Comparison of ENCODE assay signal across 9 cellular contexts in genomic region chr1:148362930-148363810, GRCh38.
DNase-seq lines count a peak whose midpoint lies in the region; ATAC-seq and TF ChIP-seq lines count a peak whose summit lies in the region.
"Had no signal": no experiment of that assay in that cellular context is flagged by ENCODE, and none has a peak within 500 bp of the region (broad histone marks: within the 10 kb centered on the region; RNA-seq: fewer than 3 reads in every experiment).

No MANE protein-coding gene starts in this region.

- ATAC-seq in HG03469 (IDR thresholded peaks at IDR 0.05; ENCODE audit: unreplicated experiment) = no peak

- no peaks in the 10 kb centered on the region for H3K27me3 Mint-ChIP-seq in activated naive CD4-positive, alpha-beta T cell treated with anti-CD3 and anti-CD28 coated beads for 36 hours (ENCODE audit: low read depth)
- H3K27me3 Mint-ChIP-seq in activated T-helper 2 cell treated with anti-CD3 and anti-CD28 coated beads, Interferon-gamma antibody, Interleukin-2, Interleukin-4, amounts not matched to agents 10 μg/mL and 5 μg/mL and 100 μg/mL, durations not matched to agents 14 hours and 24 hours and 36 hours (ENCODE audit: low read depth) = peaks cover 10% of the 10 kb centered on the region
- peaks cover 5% of the 10 kb centered on the region for H3K27me3 Mint-ChIP-seq in glutamatergic neuron (ENCODE audit: unreplicated experiment)
- H3K27me3 Mint-ChIP-seq in stimulated activated naive CD8-positive, alpha-beta T cell treated with anti-CD3 and anti-CD28 coated beads, Interleukin-15, Interleukin-2, amounts not matched to agents 100 ng/mL and 50 ng/mL, for 24 hours = peaks cover 7% of the 10 kb centered on the region

- peak; percentile 44 for DNase-seq in activated naive CD4-positive, alpha-beta T cell treated with anti-CD3 and anti-CD28 coated beads for 36 hours
- no peak for DNase-seq in activated naive CD4-positive, alpha-beta T cell treated with anti-CD3 and anti-CD28 coated beads, Interleukin-2, amount 50 U/mL, for 16 hours
- DNase-seq in activated T-helper 2 cell treated with anti-CD3 and anti-CD28 coated beads, Interferon-gamma antibody, Interleukin-2, Interleukin-4, amounts not matched to agents 10 μg/mL and 5 μg/mL and 100 μg/mL, durations not matched to agents 14 hours and 24 hours and 36 hours (ENCODE audit: low spot score) = no peak
- DNase-seq in glutamatergic neuron (no peak), medulla oblongata (ENCODE audit: extremely low spot score) (no peak), globus pallidus (ENCODE audit: low spot score) (no peak)
- DNase-seq: kidney had no signal

- H3K27ac Mint-ChIP-seq in activated naive CD4-positive, alpha-beta T cell treated with anti-CD3 and anti-CD28 coated beads for 36 hours = peak overlapping the region; percentile 82
- H3K27ac Mint-ChIP-seq in activated T-helper 2 cell treated with anti-CD3 and anti-CD28 coated beads, Interferon-gamma antibody, Interleukin-2, Interleukin-4, amounts not matched to agents 10 μg/mL and 5 μg/mL and 100 μg/mL, durations not matched to agents 14 hours and 24 hours and 36 hours = no peak overlapping the region
- no peak overlapping the region for H3K27ac Mint-ChIP-seq in glutamatergic neuron (ENCODE audit: unreplicated experiment)
- H3K27ac Mint-ChIP-seq in stimulated activated naive CD8-positive, alpha-beta T cell treated with anti-CD3 and anti-CD28 coated beads, Interleukin-15, Interleukin-2, amounts not matched to agents 100 ng/mL and 50 ng/mL, for 24 hours = peak overlapping the region; percentile 88

- no peaks in the 10 kb centered on the region for H3K9me3 Mint-ChIP-seq in activated naive CD4-positive, alpha-beta T cell treated with anti-CD3 and anti-CD28 coated beads for 36 hours
- no peaks in the 10 kb centered on the region for H3K9me3 Mint-ChIP-seq in activated T-helper 2 cell treated with anti-CD3 and anti-CD28 coated beads, Interferon-gamma antibody, Interleukin-2, Interleukin-4, amounts not matched to agents 10 μg/mL and 5 μg/mL and 100 μg/mL, durations not matched to agents 14 hours and 24 hours and 36 hours
- H3K9me3 Mint-ChIP-seq in glutamatergic neuron (ENCODE audit: unreplicated experiment) = peaks cover 1% of the 10 kb centered on the region
- H3K9me3 Mint-ChIP-seq in stimulated activated naive CD8-positive, alpha-beta T cell treated with anti-CD3 and anti-CD28 coated beads, Interleukin-15, Interleukin-2, amounts not matched to agents 100 ng/mL and 50 ng/mL, for 24 hours = no peaks in the 10 kb centered on the region

- peak overlapping the region; percentile 78 for H3K4me3 Mint-ChIP-seq in activated naive CD4-positive, alpha-beta T cell treated with anti-CD3 and anti-CD28 coated beads for 36 hours
- peak overlapping the region; percentile 77 for H3K4me3 Mint-ChIP-seq in activated T-helper 2 cell treated with anti-CD3 and anti-CD28 coated beads, Interferon-gamma antibody, Interleukin-2, Interleukin-4, amounts not matched to agents 10 μg/mL and 5 μg/mL and 100 μg/mL, durations not matched to agents 14 hours and 24 hours and 36 hours (ENCODE audit: low read depth)
- peak overlapping the region; percentile 83 for H3K4me3 Mint-ChIP-seq in glutamatergic neuron (ENCODE audit: unreplicated experiment)
- H3K4me3 Mint-ChIP-seq in stimulated activated naive CD8-positive, alpha-beta T cell treated with anti-CD3 and anti-CD28 coated beads, Interleukin-15, Interleukin-2, amounts not matched to agents 100 ng/mL and 50 ng/mL, for 24 hours = peak overlapping the region; percentile 84

- intact Hi-C loops in activated naive CD4-positive, alpha-beta T cell treated with anti-CD3 and anti-CD28 coated beads for 36 hours (cut with micrococcal nuclease) = loop anchor here (1.0 kb wide), 2 partner anchors 10 to 29 kb away; no protein-coding TSS in a partner anchor
- intact Hi-C loops in activated T-helper 2 cell treated with anti-CD3 and anti-CD28 coated beads, Interferon-gamma antibody, Interleukin-2, Interleukin-4, amounts not matched to agents 10 μg/mL and 5 μg/mL and 100 μg/mL, durations not matched to agents 14 hours and 24 hours and 36 hours (cut with micrococcal nuclease) = no loop called here

- no peak for TF ChIP-seq CTCF in glutamatergic neuron (IDR thresholded peaks at IDR 0.05; ENCODE audit: partially characterized antibody, unreplicated experiment)

- CTCF ChIA-PET in activated naive CD4-positive, alpha-beta T cell treated with anti-CD3 and anti-CD28 coated beads for 36 hours (lab: Charles Lee) = interaction anchor here (0.6 to 1.5 kb wide), 5 partner anchors 9 to 100 kb away, joined by 3 to 7 read pairs (median 4); no protein-coding TSS in a partner anchor

- H3K36me3 Mint-ChIP-seq in activated naive CD4-positive, alpha-beta T cell treated with anti-CD3 and anti-CD28 coated beads for 36 hours (ENCODE audit: low read depth) = no peaks in the 10 kb centered on the region
- no peaks in the 10 kb centered on the region for H3K36me3 Mint-ChIP-seq in activated T-helper 2 cell treated with anti-CD3 and anti-CD28 coated beads, Interferon-gamma antibody, Interleukin-2, Interleukin-4, amounts not matched to agents 10 μg/mL and 5 μg/mL and 100 μg/mL, durations not matched to agents 14 hours and 24 hours and 36 hours (ENCODE audit: low read depth)
- no peaks in the 10 kb centered on the region for H3K36me3 Mint-ChIP-seq in glutamatergic neuron (ENCODE audit: unreplicated experiment)
- H3K36me3 Mint-ChIP-seq in stimulated activated naive CD8-positive, alpha-beta T cell treated with anti-CD3 and anti-CD28 coated beads, Interleukin-15, Interleukin-2, amounts not matched to agents 100 ng/mL and 50 ng/mL, for 24 hours (ENCODE audit: low read depth) = no peaks in the 10 kb centered on the region

- peaks cover 43% of the 10 kb centered on the region for H3K4me1 Mint-ChIP-seq in activated naive CD4-positive, alpha-beta T cell treated with anti-CD3 and anti-CD28 coated beads for 36 hours (ENCODE audit: low read depth)
- H3K4me1 Mint-ChIP-seq in activated T-helper 2 cell treated with anti-CD3 and anti-CD28 coated beads, Interferon-gamma antibody, Interleukin-2, Interleukin-4, amounts not matched to agents 10 μg/mL and 5 μg/mL and 100 μg/mL, durations not matched to agents 14 hours and 24 hours and 36 hours (ENCODE audit: low read depth) = peaks cover 45% of the 10 kb centered on the region
- H3K4me1 Mint-ChIP-seq in glutamatergic neuron (ENCODE audit: low read depth, unreplicated experiment) = peaks cover 4% of the 10 kb centered on the region
- peaks cover 56% of the 10 kb centered on the region for H3K4me1 Mint-ChIP-seq in stimulated activated naive CD8-positive, alpha-beta T cell treated with anti-CD3 and anti-CD28 coated beads, Interleukin-15, Interleukin-2, amounts not matched to agents 100 ng/mL and 50 ng/mL, for 24 hours (ENCODE audit: low read depth)

Comparison
In these comparisons a context has a peak if more than half of its experiments do, and no peak if none do; other contexts are left out.
1. H3K27ac Mint-ChIP-seq: peak in activated naive CD4-positive, alpha-beta T cell treated with anti-CD3 and anti-CD28 coated beads for 36 hours (single experiment) and stimulated activated naive CD8-positive, alpha-beta T cell treated with anti-CD3 and anti-CD28 coated beads, Interleukin-15, Interleukin-2, amounts not matched to agents 100 ng/mL and 50 ng/mL, for 24 hours (single experiment); none in activated T-helper 2 cell treated with anti-CD3 and anti-CD28 coated beads, Interferon-gamma antibody, Interleukin-2, Interleukin-4, amounts not matched to agents 10 μg/mL and 5 μg/mL and 100 μg/mL, durations not matched to agents 14 hours and 24 hours and 36 hours (single experiment) and glutamatergic neuron (single experiment).
2. Peak in every context shown above with its lines, with median percentiles within 50 percentile points of each other: H3K4me3 Mint-ChIP-seq.